8 cellular contexts compared by ENCODE assay signal in the genomic region with DNA sequence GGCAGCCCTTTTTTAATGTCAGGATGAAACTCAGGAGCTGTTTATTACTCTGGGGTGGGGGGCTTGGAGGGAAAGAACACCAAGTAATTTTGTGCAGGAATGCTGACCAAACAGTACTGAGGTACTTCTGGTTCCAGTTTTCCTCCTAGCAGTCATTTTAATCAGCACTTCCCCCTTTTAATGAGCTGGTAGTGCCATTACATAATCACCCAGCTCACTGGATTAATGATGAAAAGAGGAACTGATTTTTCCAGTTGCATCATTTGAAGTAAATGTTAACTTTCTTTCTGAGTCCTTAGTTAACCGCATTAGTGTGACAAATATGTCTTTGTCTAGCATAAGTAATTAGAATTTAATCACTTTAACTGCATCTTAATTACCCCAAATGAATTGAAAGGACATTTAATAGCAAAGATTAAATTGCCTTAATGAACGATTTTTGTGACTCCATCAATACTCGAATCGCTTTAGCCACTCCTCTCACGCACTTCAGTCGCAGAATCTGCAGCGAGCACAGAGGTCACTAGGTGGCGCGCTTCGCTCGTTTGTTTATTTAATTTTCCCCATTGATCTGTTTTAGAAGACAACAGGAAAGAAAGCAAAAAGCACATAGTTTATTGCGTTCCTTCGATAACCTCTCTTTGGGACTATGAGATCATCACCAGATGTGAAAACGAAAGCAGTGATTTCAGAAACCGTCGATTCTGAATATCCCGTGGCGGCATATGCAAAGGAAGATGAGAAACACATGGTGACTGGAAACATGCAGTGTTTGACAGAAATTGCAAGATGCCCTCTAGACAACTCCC. TPM values are rescaled to one million over a fixed set of nuclear protein-coding genes. Genes with fewer than 3 reads are reported as not detected.
DNase-seq lines count a peak whose midpoint lies in the region; ATAC-seq and TF ChIP-seq lines count a peak whose summit lies in the region.

No MANE protein-coding gene starts in this region.

- H3K9me3 Mint-ChIP-seq in IgD-negative memory B cell = peaks cover 0 to 4% (median 0%) of the 10 kb centered on the region in 3 donors

- H3K27ac ChIP-seq in SJCRH30 (no peak overlapping the region), prostate gland (no peak overlapping the region)

- peaks cover 10 to 15% (median 14%) of the 10 kb centered on the region in 3 donors for H3K4me1 Mint-ChIP-seq in IgD-negative memory B cell

- TF ChIP-seq POLR2A in prostate gland (IDR thresholded peaks at IDR 0.05) = no peak

- TF ChIP-seq CTCF in prostate gland (IDR thresholded peaks at IDR 0.05) = peak; percentile 60 to 66 (median 64)

- H3K4me3 ChIP-seq in SJCRH30 (no peak overlapping the region), prostate gland (no peak overlapping the region)

- H3K27me3 ChIP-seq in SJCRH30 (no peaks in the 10 kb centered on the region), prostate gland (replicated peaks; ENCODE audit: insufficient read depth) (peaks cover 17% of the 10 kb centered on the region)

- H3K9me3 ChIP-seq in SJCRH30 (replicated peaks) (no peaks in the 10 kb centered on the region), prostate gland (no peaks in the 10 kb centered on the region)

- H3K27me3 Mint-ChIP-seq in IgD-negative memory B cell = peaks cover 45% of the 10 kb centered on the region

- no peaks in the 10 kb centered on the region for H3K36me3 Mint-ChIP-seq in IgD-negative memory B cell

- H3K4me3 Mint-ChIP-seq in IgD-negative memory B cell = peak overlapping the region; percentile 67 to 91 (median 81)

- intact Hi-C loops in prostate gland (cut with DNase I) = no loop called here

- ATAC-seq in GM21526 (IDR thresholded peaks at IDR 0.05; ENCODE audit: low FRiP score, unreplicated experiment) = peak; percentile 67

- peak overlapping the region; percentile 35 to 92 (median 90) for H3K27ac Mint-ChIP-seq in IgD-negative memory B cell

- 5% methylated on average over 18 of the region's 18 CpGs for WGBS in prostate gland

- DNase-seq in EH (ENCODE audit: low read depth) (peak; percentile 52), SJCRH30 (peak; percentile 27 to 71), germinal center (ENCODE audit: low spot score) (peak; percentile 57), prostate gland (ENCODE audit: low spot score) (peak; percentile 33), NCI-H187 treated with DMSO at 0.1 percent for 48 hours (lab: John Stamatoyannopoulos, UW) (no peak)
- peak; percentile 76 for DNase-seq in activated naive CD4-positive, alpha-beta T cell treated with Interleukin-2 at 50 U/mL for 16 hours

- no peaks in the 10 kb centered on the region for H3K36me3 ChIP-seq in SJCRH30
- no peaks in the 10 kb centered on the region for H3K36me3 ChIP-seq in prostate gland

- H3K4me1 ChIP-seq in SJCRH30 = no peaks in the 10 kb centered on the region
- H3K4me1 ChIP-seq in prostate gland (replicated peaks) = no peaks in the 10 kb centered on the region

RNA-seq across cellular contexts. Expression of gene ONECUT1, which starts 9.8 kb away (rescaled TPM):
- polyA plus RNA-seq in IgD-negative memory B cell = not detected
- 0.14 and 0.28 TPM in 2 replicates for total RNA-seq in SJCRH30 (2014; rRNA removed; shearing (Covaris generic))
- total RNA-seq in prostate gland = 1 to 10 TPM in 1 of 2 donors, not detected in 1; 1.3 TPM
